13 cellular contexts compared by ENCODE assay signal in the genomic region with DNA sequence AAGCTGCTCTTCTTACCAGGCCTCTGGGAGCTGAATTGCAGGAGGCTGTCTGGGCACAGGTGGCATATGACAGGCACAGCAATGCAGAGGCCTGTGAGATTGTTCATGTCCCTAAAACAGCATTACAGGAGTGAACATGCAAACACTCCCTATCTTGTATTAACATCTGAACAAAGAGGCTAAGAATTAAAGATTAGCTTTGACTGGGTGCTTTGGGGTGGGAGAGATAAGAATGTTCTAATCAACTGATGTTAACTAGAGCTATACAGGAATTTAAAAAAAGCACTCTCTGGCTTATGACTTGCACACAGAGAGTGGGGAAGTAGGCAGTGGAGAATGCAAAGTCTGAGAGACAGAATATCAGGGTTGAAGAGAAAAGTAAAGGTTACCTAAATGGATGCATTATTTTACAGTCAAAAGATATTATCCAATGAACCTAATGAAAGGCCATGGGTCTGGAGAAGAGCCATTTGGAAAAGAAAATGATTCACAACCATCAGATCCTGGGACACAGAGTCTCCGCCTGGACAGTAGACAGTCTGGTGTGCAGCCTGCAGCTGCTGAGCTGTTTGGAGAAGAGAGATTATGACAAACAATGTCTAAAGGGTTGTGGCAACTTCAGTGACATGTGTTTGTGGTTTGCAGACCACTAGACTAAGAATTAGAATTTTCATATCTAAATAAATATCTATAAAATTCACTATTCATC. TPM values are rescaled to one million over a fixed set of nuclear protein-coding genes. Genes with fewer than 3 reads are reported as not detected.
DNase-seq lines count a peak whose midpoint lies in the region; ATAC-seq and TF ChIP-seq lines count a peak whose summit lies in the region.
"Had no signal": no experiment of that assay in that cellular context is flagged by ENCODE, and none has a peak within 500 bp of the region (broad histone marks: within the 10 kb centered on the region; RNA-seq: fewer than 3 reads in every experiment).

No MANE protein-coding gene starts in this region.

- in situ Hi-C loops in GM13976 (cut with MboI; ENCODE audit: low sequenced_read_pairs, unreplicated experiment), result no loop called here

- intact Hi-C loops in left ventricle myocardium superior (cut with micrococcal nuclease) (no loop called here), psoas muscle (cut with DNase I) (no loop called here)

- TF ChIP-seq POLR2A in GM18505 (IDR thresholded peaks at IDR 0.05; ENCODE audit: borderline replicate concordance, extremely low read depth, insufficient read depth, insufficient read length), result no peak

- no peak for TF ChIP-seq CTCF in psoas muscle (IDR thresholded peaks at IDR 0.05)
- no peak for TF ChIP-seq CTCF in GM13976 (IDR thresholded peaks at IDR 0.05; ENCODE audit: borderline replicate concordance, control extremely low read depth, extremely low read depth, insufficient read depth, missing control alignments)

- peak; percentile 81 for ATAC-seq in left ventricle myocardium superior
- ATAC-seq in psoas muscle, result peak; percentile 32 to 72 (median 70)
- ATAC-seq in GM18505 (IDR thresholded peaks at IDR 0.05; ENCODE audit: unreplicated experiment), result no peak
- ATAC-seq: K562; naive thymus-derived CD4-positive, alpha-beta T cell had no signal

- peaks cover 19% of the 10 kb centered on the region for H3K4me1 ChIP-seq in SJSA1 (replicated peaks)
- H3K4me1 ChIP-seq in psoas muscle, result peaks cover 8% of the 10 kb centered on the region

- WGBS in psoas muscle, 3 donors, result 70 to 80% (median 77%) methylated on average over 1 of the region's 1 CpG

- H3K27me3 ChIP-seq in SJSA1 (replicated peaks), result no peaks in the 10 kb centered on the region
- no peaks in the 10 kb centered on the region for H3K27me3 ChIP-seq in psoas muscle (ENCODE audit: insufficient read depth in 3 of 3, low read length in 2 of 3)

- H3K27ac ChIP-seq in SJSA1 (peak overlapping the region; percentile 92; the same call in 1 of the 2 replicates), psoas muscle (peak overlapping the region; percentile 25)

- no peak overlapping the region for H3K4me3 ChIP-seq in SJSA1
- H3K4me3 ChIP-seq in psoas muscle, result no peak overlapping the region
- H3K4me3 ChIP-seq: K562 had no signal

- no peaks in the 10 kb centered on the region for H3K9me3 ChIP-seq in SJSA1 (replicated peaks)
- no peaks in the 10 kb centered on the region for H3K9me3 ChIP-seq in psoas muscle

- peak; percentile 25 for DNase-seq in CMK (ENCODE audit: low read depth)
- peak in 1 of 2 experiments; percentile 57 for DNase-seq in SJSA1 (ENCODE audit: low read depth in 1 of 2, low spot score in 2 of 2)
- DNase-seq in left ventricle myocardium superior, result peak; percentile 37
- peak in 1 of 2 donors; percentile 61 for DNase-seq in psoas muscle
- no peak for DNase-seq in GM13976 (ENCODE audit: low spot score)
- no peak for DNase-seq in kidney glomerular epithelial cell (lab: John Stamatoyannopoulos, UW)
- DNase-seq in dermis blood vessel endothelial cell, result no peak
- DNase-seq: amygdala; naive thymus-derived CD4-positive, alpha-beta T cell; NCI-H510A had no signal

- H3K36me3 ChIP-seq in SJSA1, result no peaks in the 10 kb centered on the region
- no peaks in the 10 kb centered on the region for H3K36me3 ChIP-seq in psoas muscle (ENCODE audit: insufficient read depth in 1 of 2, low read depth in 1 of 2)

RNA-seq across cellular contexts. Expression of gene DPT, which starts 20.2 kb away (rescaled TPM):
- not detected in 2 replicates for total RNA-seq in SJSA1 (2014; rRNA removed; shearing (Covaris generic))
- total RNA-seq in left ventricle myocardium superior, result 35.3 TPM
- 10 to 100 TPM in 2 of 4 donors, 1 to 10 TPM in 2; 8.5 to 39.4 (median 10.8) TPM for total RNA-seq in psoas muscle
- polyA plus RNA-seq in psoas muscle, result 10 to 100 TPM in 1 of 3 donors, 1 to 10 TPM in 2; 8.5 to 15.8 (median 8.5) TPM
- total RNA-seq in dermis blood vessel endothelial cell, result not detected in 2 replicates
- total RNA-seq: K562; naive thymus-derived CD4-positive, alpha-beta T cell; T-helper 1 cell treated with Interleukin-12 subunit alpha and Interleukin-12 subunit beta and Interleukin-4 antibody, amounts not matched to agents 30 ng/mL and 1 ng/mL, for 36 hours had no signal
- polyA plus RNA-seq: K562; naive thymus-derived CD4-positive, alpha-beta T cell had no signal

Comparison
In these comparisons a context has a peak if more than half of its experiments do, and no peak if none do; other contexts are left out.
1. DNase-seq: peak in CMK (single experiment) and left ventricle myocardium superior (single experiment); none in GM13976 (single experiment), kidney glomerular epithelial cell (single experiment) and dermis blood vessel endothelial cell (single experiment).